ENCODE assay signal across 8 cellular contexts in genomic region chr2:68766378-68766845, GRCh38. TPM values are rescaled to one million over a fixed set of nuclear protein-coding genes. Genes with fewer than 3 reads are reported as not detected.
DNase-seq lines count a peak whose midpoint lies in the region; ATAC-seq and TF ChIP-seq lines count a peak whose summit lies in the region.

No MANE protein-coding gene starts in this region.

- peak overlapping the region; percentile 93 for H3K27ac ChIP-seq in CD4-positive, alpha-beta T cell (ENCODE audit: low read depth, low read length)
- H3K27ac ChIP-seq in neuronal stem cell (replicated peaks; ENCODE audit: low read length) (no peak overlapping the region), SK-N-SH (ENCODE audit: low read depth in 2 of 2, low read length in 1 of 2) (no peak overlapping the region)

- TF ChIP-seq RAD21 in SK-N-SH (IDR thresholded peaks at IDR 0.05; ENCODE audit: low read length) = no peak

- no peak overlapping the region for H4K91ac ChIP-seq in neuronal stem cell (ENCODE audit: low read depth, low read length, poor library complexity)

- H4K8ac ChIP-seq in neuronal stem cell (ENCODE audit: low read depth, low read length) = no peak overlapping the region

- no peaks in the 10 kb centered on the region for H3K27me3 ChIP-seq in CD4-positive, alpha-beta T cell (ENCODE audit: control insufficient read depth, insufficient read depth, low read length)
- no peaks in the 10 kb centered on the region for H3K27me3 ChIP-seq in neuronal stem cell (ENCODE audit: control insufficient read depth in 3 of 3, insufficient read depth in 3 of 3, low read depth in 1 of 3, low read length in 3 of 3)
- H3K27me3 ChIP-seq in SK-N-SH (ENCODE audit: insufficient read depth) = no peaks in the 10 kb centered on the region

- H3K4me1 ChIP-seq in neuronal stem cell (ENCODE audit: control insufficient read depth in 2 of 2, insufficient read depth in 1 of 2, low read depth in 1 of 2, low read length in 2 of 2) (no peaks in the 10 kb centered on the region), SK-N-SH (ENCODE audit: control insufficient read depth in 1 of 2, insufficient read depth in 2 of 2, low read depth in 1 of 2, low read length in 1 of 2) (peaks cover 0 to 10% of the 10 kb centered on the region in 2 experiments; a peak in 1 of 4 replicates)

- no peak overlapping the region for H2BK5ac ChIP-seq in neuronal stem cell (ENCODE audit: low read length)

- peak; percentile 71 for ATAC-seq in CD4-positive, alpha-beta T cell (ENCODE audit: poor library complexity)
- ATAC-seq in HG03432 (IDR thresholded peaks at IDR 0.05; ENCODE audit: unreplicated experiment) = peak; percentile 42
- peak; percentile 69 for ATAC-seq in esophagus mucosa
- no peak for ATAC-seq in GM19455 (IDR thresholded peaks at IDR 0.05; ENCODE audit: unreplicated experiment)

- no peaks in the 10 kb centered on the region for H3K79me2 ChIP-seq in SK-N-SH (ENCODE audit: insufficient read depth)

- no peaks in the 10 kb centered on the region for H3K9me2 ChIP-seq in SK-N-SH

- no peak overlapping the region for H2AFZ ChIP-seq in neuronal stem cell (ENCODE audit: low read length)
- H2AFZ ChIP-seq in SK-N-SH (ENCODE audit: low read depth) = no peak overlapping the region

- H3F3A ChIP-seq in SK-N-SH (replicated peaks; ENCODE audit: insufficient read depth) = no peaks in the 10 kb centered on the region

- peaks cover 20% of the 10 kb centered on the region for H3K36me3 Mint-ChIP-seq in CD4-positive, alpha-beta T cell (ENCODE audit: low read depth)

- no peak overlapping the region for H3K4ac ChIP-seq in neuronal stem cell (ENCODE audit: low read length)

- H3K14ac ChIP-seq in neuronal stem cell (ENCODE audit: low read length) = no peak overlapping the region

- H3K79me1 ChIP-seq in neuronal stem cell (ENCODE audit: low read depth, low read length) = no peaks in the 10 kb centered on the region

- H2BK12ac ChIP-seq in neuronal stem cell (ENCODE audit: low read length) = no peak overlapping the region

- H2AK5ac ChIP-seq in neuronal stem cell (ENCODE audit: low read depth, low read length) = no peak overlapping the region

- H3K9me3 Mint-ChIP-seq in CD4-positive, alpha-beta T cell = no peaks in the 10 kb centered on the region

- H3K23ac ChIP-seq in neuronal stem cell (ENCODE audit: low read depth, low read length, poor library complexity) = no peak overlapping the region

- POLR2A ChIA-PET in CD4-positive, alpha-beta T cell (lab: Charles Lee) = interaction anchor here (0.6 to 10.8 kb wide), 35 partner anchors 9 to 1338 kb away, joined by 3 to 238 read pairs (median 4); partner anchors contain the start of genes APLF, ARHGAP25, FBXO48 and NFU1
- POLR2A ChIA-PET in SK-N-SH (lab: Yijun Ruan, JAX) = no interaction called here

- H3K4me3 ChIP-seq in skeletal muscle cell (ENCODE audit: low read depth, low read length) = no peak overlapping the region
- H3K4me3 ChIP-seq in neuronal stem cell (ENCODE audit: low read length in 2 of 2) = no peak overlapping the region
- no peak overlapping the region for H3K4me3 ChIP-seq in SK-N-SH (ENCODE audit: low read depth in 2 of 2, low read length in 1 of 2)

- H3K4me2 ChIP-seq in neuronal stem cell (ENCODE audit: insufficient read depth, low read length, poor library complexity, severe bottlenecking) (no peak overlapping the region), SK-N-SH (no peak overlapping the region)

- TF ChIP-seq EP300 in SK-N-SH (IDR thresholded peaks at IDR 0.05; ENCODE audit: borderline replicate concordance in 1 of 2, low read depth in 1 of 2, low read length in 1 of 2) = no peak

- CTCF ChIA-PET in CD4-positive, alpha-beta T cell (lab: Charles Lee) = interaction anchor here (0.7 to 4.1 kb wide), 10 partner anchors 9 to 70 kb away, joined by 3 to 37 read pairs (median 4); no protein-coding TSS in a partner anchor
- CTCF ChIA-PET in SK-N-SH (lab: Yijun Ruan, JAX) = interaction anchor here (1.3 to 1.4 kb wide), 3 partner anchors 15 to 159 kb away, joined by 4 to 8 read pairs (median 5); no protein-coding TSS in a partner anchor

- H3K9ac ChIP-seq in neuronal stem cell (ENCODE audit: low read depth, low read length, poor library complexity) (no peak overlapping the region), SK-N-SH (no peak overlapping the region)

- peaks cover 98% of the 10 kb centered on the region for H3K4me1 Mint-ChIP-seq in CD4-positive, alpha-beta T cell (ENCODE audit: low read depth)

- peak overlapping the region; percentile 94 for H3K27ac Mint-ChIP-seq in CD4-positive, alpha-beta T cell

- no peaks in the 10 kb centered on the region for H3K36me3 ChIP-seq in neuronal stem cell (replicated peaks in 1 of 2; ENCODE audit: control insufficient read depth in 2 of 2, insufficient read depth in 2 of 2, low read length in 2 of 2)
- H3K36me3 ChIP-seq in SK-N-SH (replicated peaks in 1 of 2; ENCODE audit: control insufficient read depth in 1 of 2, insufficient read depth in 2 of 2, low read length in 1 of 2) = no peaks in the 10 kb centered on the region

- H3K4me3 Mint-ChIP-seq in CD4-positive, alpha-beta T cell = peak overlapping the region; percentile 84

- WGBS in neuronal stem cell (ENCODE audit: extremely low coverage in 2 of 2, insufficient read length in 2 of 2, insufficient replicate concordance in 1 of 2), 2 donors = no CpG with 5 or more reads among the region's 5 CpGs
- WGBS in SK-N-SH (ENCODE audit: low lambda C conversion rate) = 79% methylated on average over 5 of the region's 5 CpGs

- no peak for TF ChIP-seq CTCF in CD4-positive, alpha-beta T cell (IDR thresholded peaks at IDR 0.05)
- no peak for TF ChIP-seq CTCF in SK-N-SH (IDR thresholded peaks at IDR 0.05)

- no peaks in the 10 kb centered on the region for H3K9me3 ChIP-seq in CD4-positive, alpha-beta T cell (ENCODE audit: control insufficient read depth, low read length)
- H3K9me3 ChIP-seq in neuronal stem cell (replicated peaks in 1 of 2; ENCODE audit: control insufficient read depth in 2 of 2, insufficient read depth in 1 of 2, low read depth in 1 of 2, low read length in 2 of 2) (no peaks in the 10 kb centered on the region), SK-N-SH (no peaks in the 10 kb centered on the region)

- intact Hi-C loops in CD4-positive, alpha-beta T cell (cut with DNase I, micrococcal nuclease) = loop anchor here in 1 of 2 experiments (2.0 kb wide), 2 partner anchors 28 to 32 kb away; partner anchors contain the start of gene ARHGAP25

- H4K20me1 ChIP-seq in SK-N-SH (ENCODE audit: insufficient read depth) = no peaks in the 10 kb centered on the region

- DNase-seq in CD4-positive, alpha-beta T cell = peak; percentile 48 to 72 (median 64)
- peak; percentile 55 for DNase-seq in activated CD4-positive, alpha-beta T cell treated with anti-CD3 and anti-CD28 coated beads, Interleukin-2, amount 50 U/mL, for 1 hour
- DNase-seq in skeletal muscle cell (ENCODE audit: low read depth) (peak; percentile 41), neuronal stem cell (ENCODE audit: low spot score) (no peak), SK-N-SH (no peak)

- no peak overlapping the region for H3K18ac ChIP-seq in neuronal stem cell (ENCODE audit: low read length)

- H2BK15ac ChIP-seq in neuronal stem cell (ENCODE audit: low read length) = no peak overlapping the region

- no peaks in the 10 kb centered on the region for H3K27me3 Mint-ChIP-seq in CD4-positive, alpha-beta T cell

- H2BK120ac ChIP-seq in neuronal stem cell (ENCODE audit: low read depth, low read length) = no peak overlapping the region

TF ChIP-seq in SK-N-SH, 30 proteins besides CTCF, POLR2A, EP300 and RAD21:
- TF ChIP-seq SIN3A (IDR thresholded peaks at IDR 0.05; ENCODE audit: borderline replicate concordance, low read depth, low read length) = no peak
- TF ChIP-seq PBX3 (IDR thresholded peaks at IDR 0.05) = no peak
TF ChIP-seq in SK-N-SH: peak in this region for 0.

RNA-seq across cellular contexts. Expression of gene ARHGAP25, which starts 31.8 kb away (rescaled TPM):
- total RNA-seq in CD4-positive, alpha-beta T cell = 10 to 100 TPM; 39.3 to 41.8 TPM
- 3.1 TPM for total RNA-seq in esophagus mucosa
- polyA plus RNA-seq in neuronal stem cell (2013, experiment 1 of 2) = 1.4 TPM
- polyA plus RNA-seq in neuronal stem cell (2013, experiment 2 of 2) = 1.4 TPM
- not detected in 2 replicates for polyA plus RNA-seq in SK-N-SH (2012; rRNA removed)
- not detected in 2 replicates for polyA plus RNA-seq in SK-N-SH (2012; cell fraction: cytosol; rRNA removed)
- polyA plus RNA-seq in SK-N-SH (2012; cell fraction: nucleus; rRNA removed) = not detected in 2 replicates

Comparison
In these comparisons a context has a peak if more than half of its experiments do, and no peak if none do; other contexts are left out.
1. DNase-seq: peak in CD4-positive, alpha-beta T cell (10 of 10), activated CD4-positive, alpha-beta T cell treated with anti-CD3 and anti-CD28 coated beads, Interleukin-2, amount 50 U/mL, for 1 hour (single experiment) and skeletal muscle cell (single experiment); none in neuronal stem cell (single experiment) and SK-N-SH (single experiment).